Comparison of ENCODE assay signal across 1 cellular context in genomic region chr15:61815356-61816083, GRCh38.
TF ChIP-seq lines count a peak whose summit lies in the region.

No MANE protein-coding gene starts in this region.

TF ChIP-seq in GM23338, 12 proteins besides CTCF, POLR2A, EP300 and RAD21 (continued from another document):
- TF ChIP-seq NANOG (IDR thresholded peaks at IDR 0.05; ENCODE audit: borderline replicate concordance) (no peak), EZH2 (IDR thresholded peaks at IDR 0.05; ENCODE audit: low read depth, unreplicated experiment) (no peak), ZNF462 (CRISPR knock-in tag; IDR thresholded peaks at IDR 0.05) (no peak), CREB1 (CRISPR knock-in tag; IDR thresholded peaks at IDR 0.05; ENCODE audit: low read depth) (no peak), ETS1 (IDR thresholded peaks at IDR 0.05) (no peak), REST (IDR thresholded peaks at IDR 0.05; ENCODE audit: unreplicated experiment) (no peak), ZNF331 (CRISPR knock-in tag; IDR thresholded peaks at IDR 0.05; ENCODE audit: low read depth) (no peak)
